Comparison of ENCODE assay signal across 16 cellular contexts in genomic region chr12:133106253-133106652, GRCh38. TPM values are rescaled to one million over a fixed set of nuclear protein-coding genes. Genes with fewer than 3 reads are reported as not detected.
DNase-seq lines count a peak whose midpoint lies in the region; ATAC-seq, FAIRE-seq and TF ChIP-seq lines count a peak whose summit lies in the region.
"Had no signal": no experiment of that assay in that cellular context is flagged by ENCODE, and none has a peak within 500 bp of the region (broad histone marks: within the 10 kb centered on the region; RNA-seq: fewer than 3 reads in every experiment).

No MANE protein-coding gene starts in this region.

- intact Hi-C loops in HCT116 (cut with micrococcal nuclease) (no loop called here), K562 (cut with micrococcal nuclease) (no loop called here), kidney (cut with DNase I) (loop anchor here (5.0 kb wide), 1 partner anchor 54 kb away; no protein-coding TSS in a partner anchor)

- no TSS peak for BruUV-seq in HCT116 (replicated peaks; lab: Mats Ljungman, UMichigan)
- no TSS peak for BruUV-seq in K562 (replicated peaks; lab: Mats Ljungman, UMichigan)

- no peak overlapping the region for H3K9ac ChIP-seq in BLaER1 treated with 17β-estradiol and CSF1 and Interleukin-3, amounts not matched to agents 10 nM and 100 nM
- H3K9ac ChIP-seq in HCT116 (ENCODE audit: low read length) (no peak overlapping the region), K562 (ENCODE audit: insufficient read depth in 1 of 2, low read depth in 2 of 2, low read length in 2 of 2) (no peak overlapping the region), kidney (ENCODE audit: low read length in 2 of 2) (no peak overlapping the region)

- POLR2A ChIA-PET in HCT116 (lab: Charles Lee), result no interaction called here
- POLR2A ChIA-PET in K562 (lab: Yijun Ruan, JAX), result no interaction called here

- H3K79me2 ChIP-seq in HCT116 (ENCODE audit: insufficient read depth, low read length) (no peaks in the 10 kb centered on the region), K562 (ENCODE audit: control insufficient read depth, insufficient read depth, low read length) (no peaks in the 10 kb centered on the region)

- FAIRE-seq in K562 (lab: Jason Lieb, UNC) (no peak), kidney (lab: Jason Lieb, UNC) (no peak)

- TF ChIP-seq EP300 in K562 (IDR thresholded peaks at IDR 0.05; ENCODE audit: low read length), result no peak

- peak overlapping the region; percentile 12 to 50 (median 34) for H3K4me3 ChIP-seq in BLaER1 treated with 17β-estradiol and CSF1 and Interleukin-3, amounts not matched to agents 10 nM and 100 nM
- no peak overlapping the region for H3K4me3 ChIP-seq in HCT116 (replicated peaks in 1 of 2; ENCODE audit: low read depth in 1 of 2, low read length in 2 of 2)
- H3K4me3 ChIP-seq in K562, result no peak overlapping the region
- peak overlapping the region; percentile 0 to 31 for H3K4me3 ChIP-seq in kidney (ENCODE audit: low read length in 2 of 2)
- H3K4me3 ChIP-seq: HAP-1, psoas muscle, vagina had no signal

- H3K36me3 ChIP-seq in BLaER1 treated with 17β-estradiol and CSF1 and Interleukin-3, amounts not matched to agents 10 nM and 100 nM, result peaks cover 99 to 100% (median 100%) of the 10 kb centered on the region in 11 experiments
- H3K36me3 ChIP-seq in HCT116 (ENCODE audit: control insufficient read depth in 1 of 2, insufficient read depth in 2 of 2, low read length in 2 of 2), result no peaks in the 10 kb centered on the region
- peaks cover 15% of the 10 kb centered on the region; the same call in 2 of the 3 replicates for H3K36me3 ChIP-seq in K562 (ENCODE audit: control insufficient read depth, insufficient read depth, low read length)
- H3K36me3 ChIP-seq in kidney (ENCODE audit: control insufficient read depth in 1 of 2, insufficient read depth in 2 of 2, low read length in 2 of 2), result peaks cover 25 to 54% of the 10 kb centered on the region in 2 donors

- peaks cover 0 to 5% (median 0%) of the 10 kb centered on the region in 11 experiments; a peak in 1 of 22 replicates for H3K27me3 ChIP-seq in BLaER1 treated with 17β-estradiol and CSF1 and Interleukin-3, amounts not matched to agents 10 nM and 100 nM
- H3K27me3 ChIP-seq in HCT116 (ENCODE audit: insufficient read depth, low read length) (no peaks in the 10 kb centered on the region), K562 (ENCODE audit: control insufficient read depth in 2 of 2, insufficient read depth in 2 of 2, low read length in 2 of 2) (no peaks in the 10 kb centered on the region)
- H3K27me3 ChIP-seq: vagina had no signal

- 86% methylated on average over 5 of the region's 5 CpGs for WGBS in K562 (ENCODE audit: insufficient coverage, low coverage, missing lambda C conversion rate)

- TF ChIP-seq CTCF in HCT116 (IDR thresholded peaks at IDR 0.05 in 2 of 3, conservative IDR thresholded peaks at IDR 0.05 in 1 of 3; ENCODE audit: borderline replicate concordance in 1 of 3, insufficient read depth in 1 of 3, low read depth in 2 of 3, low read length in 2 of 3) (no peak), K562 (IDR thresholded peaks at IDR 0.05 in 2 of 3, conservative IDR thresholded peaks at IDR 0.05 in 1 of 3; ENCODE audit: insufficient read depth in 2 of 3, low read depth in 1 of 3, low read length in 3 of 3) (no peak), kidney (IDR thresholded peaks at IDR 0.05; ENCODE audit: borderline replicate concordance, extremely low read depth, insufficient read depth) (no peak)

- no peaks in the 10 kb centered on the region for H3K9me1 ChIP-seq in K562 (ENCODE audit: control insufficient read depth, insufficient read depth, low read length)

- TF ChIP-seq RAD21 in HCT116 (IDR thresholded peaks at IDR 0.05; ENCODE audit: low read depth), result no peak
- no peak for TF ChIP-seq RAD21 in K562 (CRISPR knock-in tag; conservative IDR thresholded peaks at IDR 0.05 in 1 of 2, IDR thresholded peaks at IDR 0.05 in 1 of 2)

- peaks cover 100% of the 10 kb centered on the region in 11 experiments for H3K9me3 ChIP-seq in BLaER1 treated with 17β-estradiol and CSF1 and Interleukin-3, amounts not matched to agents 10 nM and 100 nM (replicated peaks in 1 of 11)
- H3K9me3 ChIP-seq in HCT116 (ENCODE audit: control insufficient read depth in 1 of 2, insufficient read depth in 1 of 2, low read depth in 1 of 2, low read length in 2 of 2), result peaks cover 34 to 58% of the 10 kb centered on the region in 2 experiments; a peak in 3 of 4 replicates
- H3K9me3 ChIP-seq in K562 (replicated peaks; ENCODE audit: control insufficient read depth, insufficient read depth, low read depth, low read length), result peaks cover 30% of the 10 kb centered on the region
- H3K9me3 ChIP-seq in kidney (ENCODE audit: control insufficient read depth in 1 of 2, low read length in 2 of 2), result peaks cover 65 to 94% of the 10 kb centered on the region in 2 donors

- no peaks in the 10 kb centered on the region for H3K4me1 ChIP-seq in BLaER1 treated with 17β-estradiol and CSF1 and Interleukin-3, amounts not matched to agents 10 nM and 100 nM
- H3K4me1 ChIP-seq in HCT116 (ENCODE audit: control insufficient read depth in 1 of 2, insufficient read depth in 2 of 2, low read length in 2 of 2) (no peaks in the 10 kb centered on the region), K562 (replicated peaks in 1 of 2; ENCODE audit: control insufficient read depth in 2 of 2, insufficient read depth in 2 of 2, low read length in 2 of 2) (no peaks in the 10 kb centered on the region), kidney (ENCODE audit: control insufficient read depth in 1 of 2, insufficient read depth in 1 of 2, low read depth in 1 of 2, low read length in 2 of 2) (no peaks in the 10 kb centered on the region)
- H3K4me1 ChIP-seq: HAP-1, psoas muscle, vagina had no signal

- CTCF ChIA-PET in HCT116 (lab: Charles Lee) (no interaction called here), K562 (lab: Yijun Ruan, JAX; ENCODE audit: low intra/inter-chr PET ratio) (no interaction called here)

- ATAC-seq in HCT116, result no peak
- no peak for ATAC-seq in K562
- ATAC-seq in GM19395 (IDR thresholded peaks at IDR 0.05; ENCODE audit: unreplicated experiment), result no peak
- ATAC-seq: activated naive CD8-positive, alpha-beta T cell treated with anti-CD3 and anti-CD28 coated beads, Interleukin-2, amount 50 U/mL, for 24 hours; Panc1; psoas muscle had no signal

- no peak for DNase-seq in HCT116 (ENCODE audit: low read depth, low spot score)
- peak in 1 of 4 experiments; percentile 5 for DNase-seq in K562 (ENCODE audit: extremely low read depth in 1 of 4, low spot score in 3 of 4)
- DNase-seq in kidney, result no peak
- no peak for DNase-seq in NCI-H774 (lab: John Stamatoyannopoulos, UW)
- no peak for DNase-seq in occipital lobe (lab: John Stamatoyannopoulos, UW)
- DNase-seq in NCI-H526 (lab: John Stamatoyannopoulos, UW), result no peak
- DNase-seq: activated naive CD8-positive, alpha-beta T cell treated with anti-CD3 and anti-CD28 coated beads, Interleukin-2, amount 50 U/mL, for 24 hours; C1 segment of cervical spinal cord; NCI-H1048; NCI-H226; psoas muscle had no signal

- H3K4me2 ChIP-seq in BLaER1 treated with 17β-estradiol and CSF1 and Interleukin-3, amounts not matched to agents 10 nM and 100 nM, result no peak overlapping the region
- H3K4me2 ChIP-seq in HCT116 (ENCODE audit: low read length) (no peak overlapping the region), K562 (ENCODE audit: insufficient read depth, low read length) (no peak overlapping the region)

- RAD21 ChIA-PET in HCT116 (lab: Charles Lee; ENCODE audit: low non-redundant PET in 1 of 2, low total read pairs in 2 of 2, uncharacterized antibody in 2 of 2, unreplicated experiment in 2 of 2), result no interaction called here

- TF ChIP-seq POLR2A in HCT116 (IDR thresholded peaks at IDR 0.05; ENCODE audit: borderline replicate concordance, extremely low read depth, insufficient read depth, insufficient read length) (no peak), K562 (conservative IDR thresholded peaks at IDR 0.05) (no peak)

- H3K9me2 ChIP-seq in HCT116 (ENCODE audit: insufficient read depth), result no peaks in the 10 kb centered on the region

- no peaks in the 10 kb centered on the region for H4K20me1 ChIP-seq in BLaER1 treated with 17β-estradiol and CSF1 and Interleukin-3, amounts not matched to agents 10 nM and 100 nM
- no peaks in the 10 kb centered on the region for H4K20me1 ChIP-seq in HCT116 (ENCODE audit: insufficient read depth)
- no peaks in the 10 kb centered on the region for H4K20me1 ChIP-seq in K562 (replicated peaks; ENCODE audit: control insufficient read depth, insufficient read depth, low read length)

- no peak overlapping the region for H3K27ac ChIP-seq in BLaER1 treated with 17β-estradiol and CSF1 and Interleukin-3, amounts not matched to agents 10 nM and 100 nM
- H3K27ac ChIP-seq in HCT116 (ENCODE audit: low read depth, low read length) (no peak overlapping the region), K562 (ENCODE audit: extremely low read depth, low read depth, low read length) (no peak overlapping the region), kidney (ENCODE audit: low read depth in 2 of 2, low read length in 2 of 2) (no peak overlapping the region)
- H3K27ac ChIP-seq: psoas muscle, vagina had no signal

- in situ Hi-C loops in K562 (cut with MboI), result no loop called here

- H2AFZ ChIP-seq in HCT116 (ENCODE audit: low read depth, low read length, poor library complexity, severe bottlenecking) (no peak overlapping the region), K562 (ENCODE audit: low read depth, low read length) (no peak overlapping the region)

RNA-seq across cellular contexts. Expression of gene ZNF891, which starts 23.8 kb away (rescaled TPM):
- 0.02 TPM for total RNA-seq in HCT116 (2021; ENCODE audit: unreplicated experiment)
- not detected in 2 replicates for polyA plus RNA-seq in HCT116 (2012)
- total RNA-seq in K562 (2011; cell fraction: chromatin; rRNA removed; ENCODE audit: low replicate concordance), result 2.8 and 10.0 TPM in 2 replicates
- 1.7 and 2.5 TPM in 2 replicates for total RNA-seq in K562 (2011; cell fraction: nucleolus; rRNA removed)
- 5.2 and 11.8 TPM in 2 replicates for total RNA-seq in K562 (2011; cell fraction: nucleoplasm; rRNA removed)
- total RNA-seq in K562 (2014; rRNA removed), result 0.94 and 0.95 TPM in 2 replicates
- 2.0 and 2.3 TPM in 2 replicates for total RNA-seq in K562 (2014; rRNA removed; fragmentation: Illumina TruSeq; extraction: Trizol)
- total RNA-seq in K562 (2015; rRNA removed; fragmentation: Illumina TruSeq; extraction: Trizol), result 1.7 and 1.8 TPM in 2 replicates
- total RNA-seq in K562 (2021), result 1.2 and 1.3 TPM in 2 replicates
- 1.5 and 2.0 TPM in 2 replicates for polyA plus RNA-seq in K562 (2011; rRNA removed)
- polyA plus RNA-seq in K562 (2011; cell fraction: cytosol; rRNA removed), result 0.31 and 0.68 TPM in 2 replicates
- polyA plus RNA-seq in K562 (2011; cell fraction: nucleus; rRNA removed), result 2.3 and 3.1 TPM in 2 replicates
- polyA plus RNA-seq in K562 (2012), result 0.55 and 0.82 TPM in 2 replicates
- polyA plus RNA-seq in K562 (2014; fragmentation: Illumina TruSeq; extraction: Trizol), result 1.1 and 1.3 TPM in 2 replicates
- under 1 TPM; 0.41 to 0.53 TPM for polyA plus RNA-seq in K562 (2014; fragmentation: Nextera tagmentation; extraction: Ambion mirVana)
- 1.3 and 1.5 TPM in 2 replicates for polyA plus RNA-seq in K562 (2014; rRNA removed)
- 2.6 and 2.8 TPM in 2 replicates for polyA minus RNA-seq in K562 (2011; rRNA and poly(A)+ RNA removed)
- 0.55 and 0.57 TPM in 2 replicates for polyA minus RNA-seq in K562 (2011; cell fraction: cytosol; rRNA and poly(A)+ RNA removed)
- 2.7 and 3.2 TPM in 2 replicates for polyA minus RNA-seq in K562 (2011; cell fraction: nucleus; rRNA and poly(A)+ RNA removed)
- 3.1 TPM for total RNA-seq in kidney
- polyA plus RNA-seq in kidney (ENCODE audit: insufficient read depth, low read depth, low replicate concordance), result 0.39 TPM
- total RNA-seq in occipital lobe, result 9.7 TPM

RNA-seq across cellular contexts. Expression of gene ZNF10, which starts 24.2 kb away (rescaled TPM):
- total RNA-seq in HCT116 (2021; ENCODE audit: unreplicated experiment) (not detected), K562 (2014; rRNA removed) (2.1 and 5.8 TPM in 2 replicates), K562 (2014; rRNA removed; fragmentation: Illumina TruSeq; extraction: Trizol) (5.0 TPM in 2 replicates), K562 (2015; rRNA removed; fragmentation: Illumina TruSeq; extraction: Trizol) (4.4 and 4.6 TPM in 2 replicates), K562 (2021) (4.3 and 5.0 TPM in 2 replicates), kidney (15.1 TPM), occipital lobe (43.7 TPM)
- polyA plus RNA-seq in HCT116 (2012), result not detected in 2 replicates
- total RNA-seq in K562 (2011; cell fraction: chromatin; rRNA removed; ENCODE audit: low replicate concordance), result 19.8 and 36.9 TPM in 2 replicates
- total RNA-seq in K562 (2011; cell fraction: nucleolus; rRNA removed), result 16.5 and 17.5 TPM in 2 replicates
- total RNA-seq in K562 (2011; cell fraction: nucleoplasm; rRNA removed), result 31.3 and 34.2 TPM in 2 replicates
- polyA plus RNA-seq in K562 (2011; rRNA removed) (4.5 and 4.9 TPM in 2 replicates), K562 (2014; fragmentation: Illumina TruSeq; extraction: Trizol) (3.5 and 5.8 TPM in 2 replicates), K562 (2014; fragmentation: Nextera tagmentation; extraction: Ambion mirVana) (1 to 10 TPM; 4.8 to 5.2 TPM), K562 (2014; rRNA removed) (2.1 and 4.1 TPM in 2 replicates), kidney (ENCODE audit: insufficient read depth, low read depth, low replicate concordance) (4.6 TPM)
- 3.0 and 4.9 TPM in 2 replicates for polyA plus RNA-seq in K562 (2011; cell fraction: cytosol; rRNA removed)
- 9.3 and 13.1 TPM in 2 replicates for polyA plus RNA-seq in K562 (2011; cell fraction: nucleus; rRNA removed)
- 3.2 and 4.2 TPM in 2 replicates for polyA plus RNA-seq in K562 (2012)
- 15.5 and 16.6 TPM in 2 replicates for polyA minus RNA-seq in K562 (2011; rRNA and poly(A)+ RNA removed)
- 3.4 and 7.4 TPM in 2 replicates for polyA minus RNA-seq in K562 (2011; cell fraction: cytosol; rRNA and poly(A)+ RNA removed)
- polyA minus RNA-seq in K562 (2011; cell fraction: nucleus; rRNA and poly(A)+ RNA removed), result 17.3 and 21.0 TPM in 2 replicates

RNA-seq across cellular contexts. Expression of gene ZNF140, which starts 25.5 kb away (rescaled TPM):
- total RNA-seq in HCT116 (2021; ENCODE audit: unreplicated experiment) (not detected), K562 (2014; rRNA removed) (10.9 and 12.8 TPM in 2 replicates), K562 (2014; rRNA removed; fragmentation: Illumina TruSeq; extraction: Trizol) (6.8 and 8.4 TPM in 2 replicates), K562 (2015; rRNA removed; fragmentation: Illumina TruSeq; extraction: Trizol) (6.7 and 7.2 TPM in 2 replicates), K562 (2021) (4.0 and 4.9 TPM in 2 replicates), kidney (20.4 TPM), occipital lobe (51.3 TPM)
- not detected in 2 replicates for polyA plus RNA-seq in HCT116 (2012)
- 21.0 and 27.2 TPM in 2 replicates for total RNA-seq in K562 (2011; cell fraction: chromatin; rRNA removed; ENCODE audit: low replicate concordance)
- 13.0 and 14.2 TPM in 2 replicates for total RNA-seq in K562 (2011; cell fraction: nucleolus; rRNA removed)
- 20.3 and 33.6 TPM in 2 replicates for total RNA-seq in K562 (2011; cell fraction: nucleoplasm; rRNA removed)
- polyA plus RNA-seq in K562 (2011; rRNA removed) (6.4 and 7.8 TPM in 2 replicates), K562 (2014; fragmentation: Illumina TruSeq; extraction: Trizol) (5.3 and 6.1 TPM in 2 replicates), K562 (2014; fragmentation: Nextera tagmentation; extraction: Ambion mirVana) (1 to 10 TPM; 1.6 to 3.4 TPM), K562 (2014; rRNA removed) (4.3 and 4.5 TPM in 2 replicates), kidney (ENCODE audit: insufficient read depth, low read depth, low replicate concordance) (14.1 TPM)
- polyA plus RNA-seq in K562 (2011; cell fraction: cytosol; rRNA removed), result 3.2 and 3.6 TPM in 2 replicates
- polyA plus RNA-seq in K562 (2011; cell fraction: nucleus; rRNA removed), result 6.8 and 8.6 TPM in 2 replicates
- polyA plus RNA-seq in K562 (2012), result 5.6 and 8.1 TPM in 2 replicates
- 9.4 and 11.5 TPM in 2 replicates for polyA minus RNA-seq in K562 (2011; rRNA and poly(A)+ RNA removed)
- polyA minus RNA-seq in K562 (2011; cell fraction: cytosol; rRNA and poly(A)+ RNA removed), result 3.5 and 4.3 TPM in 2 replicates
- polyA minus RNA-seq in K562 (2011; cell fraction: nucleus; rRNA and poly(A)+ RNA removed), result 12.7 and 16.4 TPM in 2 replicates

Comparison
In these comparisons a context has a peak if more than half of its experiments do, and no peak if none do; other contexts are left out.
1. H3K4me3 ChIP-seq: peak in BLaER1 treated with 17β-estradiol and CSF1 and Interleukin-3, amounts not matched to agents 10 nM and 100 nM (10 of 10) and kidney (2 of 2); none in HCT116 (0 of 2) and K562 (single experiment).